8 cellular contexts compared by ENCODE assay signal in the genomic region with DNA sequence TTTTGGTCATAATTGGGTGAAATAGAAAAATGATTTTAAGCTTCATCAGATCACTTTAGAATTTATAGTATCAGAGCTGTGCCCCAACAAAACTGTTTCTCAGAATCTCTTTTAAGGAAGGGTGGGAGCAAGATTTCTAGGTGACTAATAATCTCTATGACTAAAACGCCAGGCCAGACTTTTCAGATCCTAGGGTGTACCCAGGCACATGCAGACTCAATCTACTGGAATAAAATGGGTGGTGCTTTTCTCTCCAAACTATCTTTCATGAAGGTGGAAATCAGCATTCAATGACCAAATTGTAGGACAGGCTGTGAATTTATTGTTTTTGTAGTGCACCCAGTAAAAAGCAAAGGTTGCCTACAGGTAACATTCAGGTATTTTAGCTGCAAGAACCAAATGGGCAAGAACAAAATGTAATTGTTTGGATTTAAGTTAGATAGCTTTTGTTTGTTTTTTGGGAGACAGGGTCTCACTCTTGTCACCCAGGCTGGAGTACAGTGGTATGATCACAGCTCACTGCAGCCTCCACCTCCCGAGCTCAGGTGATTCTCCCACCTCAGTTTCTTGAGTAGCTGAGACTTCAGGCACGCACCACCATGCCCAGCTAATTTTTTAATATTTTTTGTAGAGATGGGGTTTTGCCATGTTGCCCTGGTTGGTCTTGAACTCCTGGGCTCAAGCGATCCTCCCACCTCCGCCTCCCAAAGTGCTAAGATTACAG. TPM values are rescaled to one million over a fixed set of nuclear protein-coding genes. Genes with fewer than 3 reads are reported as not detected.
A peak's percentile ranks its signal among the peaks of the same experiment; 100 is the strongest.
DNase-seq lines count a peak whose midpoint lies in the region; ATAC-seq, FAIRE-seq and TF ChIP-seq lines count a peak whose summit lies in the region.

No MANE protein-coding gene starts in this region.

- peaks cover 28% of the 10 kb centered on the region for H3K4me1 ChIP-seq in PC-9 (replicated peaks; ENCODE audit: insufficient read depth)
- H3K4me1 ChIP-seq in H1 (replicated peaks in 1 of 4; ENCODE audit: control insufficient read depth in 3 of 4, insufficient read depth in 4 of 4, low read length in 3 of 4): peaks cover 0 to 10% (median 6%) of the 10 kb centered on the region in 4 experiments

- H3K14ac ChIP-seq in H1 (ENCODE audit: insufficient read length): no peak overlapping the region

- H3K4me2 ChIP-seq in PC-9 (peak overlapping the region; percentile 81), H1 (ENCODE audit: insufficient read depth in 1 of 2, low read depth in 2 of 2, low read length in 2 of 2) (peak overlapping the region; percentile 81 to 84)

- H3K27me3 ChIP-seq in PC-9 (ENCODE audit: insufficient read depth, low read depth) (no peaks in the 10 kb centered on the region), H1 (replicated peaks in 1 of 4; ENCODE audit: control insufficient read depth in 3 of 4, extremely low read depth in 1 of 4, insufficient read depth in 3 of 4, low read length in 3 of 4) (no peaks in the 10 kb centered on the region)

- peak overlapping the region; percentile 99 for H3K27ac Mint-ChIP-seq in osteocyte (ENCODE audit: unreplicated experiment)

- H2AFZ ChIP-seq in PC-9: peak overlapping the region; percentile 87; the same call in 1 of the 2 replicates
- no peak overlapping the region for H2AFZ ChIP-seq in H1 (ENCODE audit: low read length)

- DNase-seq in EH (ENCODE audit: low read depth): peak; percentile 42
- DNase-seq in PC-9: peak in 1 of 2 experiments; percentile 73
- DNase-seq in H1 (ENCODE audit: low read depth in 1 of 2, low spot score in 2 of 2): no peak
- no peak for DNase-seq in osteocyte (ENCODE audit: extremely low spot score, unreplicated experiment)
- DNase-seq in NCI-H226: no peak
- no peak for DNase-seq in NCI-H446 (lab: John Stamatoyannopoulos, UW)
- DNase-seq in NCI-H510A (lab: John Stamatoyannopoulos, UW): no peak

- BruUV-seq in PC-9 (replicated peaks; lab: Mats Ljungman, UMichigan): no TSS peak

- no peak for TF ChIP-seq POLR2A in H1 (IDR thresholded peaks at IDR 0.05; ENCODE audit: control extremely low read depth in 1 of 2, low read depth in 2 of 2, low read length in 2 of 2)

- H3K23me2 ChIP-seq in H1 (ENCODE audit: low read depth, low read length): no peaks in the 10 kb centered on the region

- no peak for ATAC-seq in GM19035 (IDR thresholded peaks at IDR 0.05; ENCODE audit: unreplicated experiment)

- H3K27ac ChIP-seq in PC-9: peak overlapping the region; percentile 92
- H3K27ac ChIP-seq in H1 (ENCODE audit: low read depth, low read length): no peak overlapping the region

- H3K23ac ChIP-seq in H1 (ENCODE audit: insufficient read length): no peak overlapping the region

- H3K79me1 ChIP-seq in H1 (ENCODE audit: low read depth, low read length): peaks cover 8% of the 10 kb centered on the region

- H3K36me3 ChIP-seq in PC-9 (ENCODE audit: low read depth) (peaks cover 21% of the 10 kb centered on the region; the same call in 1 of the 2 replicates), H1 (ENCODE audit: control insufficient read depth in 2 of 4, insufficient read depth in 4 of 4, low read length in 3 of 4) (no peaks in the 10 kb centered on the region)

- peak overlapping the region in 1 of 4 experiments; percentile 23; a peak in 2 of 7 replicates for H3K9ac ChIP-seq in H1 (replicated peaks in 1 of 4; ENCODE audit: extremely low read depth in 1 of 4, low read depth in 3 of 4, low read length in 3 of 4)

- CTCF ChIA-PET in PC-9 (lab: Charles Lee) (interaction anchor here (0.6 to 0.9 kb wide), 3 partner anchors 40 to 235 kb away, joined by 4 read pairs; no protein-coding TSS in a partner anchor), H1 (lab: Charles Lee; ENCODE audit: partially characterized antibody) (interaction anchor here (0.6 to 1.4 kb wide), 4 partner anchors 32 to 819 kb away, joined by 3 read pairs; no protein-coding TSS in a partner anchor)

- no peak overlapping the region for H3K4ac ChIP-seq in H1 (replicated peaks; ENCODE audit: insufficient read length, low read depth, low read length)

- TF ChIP-seq EP300 in H1 (IDR thresholded peaks at IDR 0.05; ENCODE audit: borderline replicate concordance in 1 of 2, low read depth in 2 of 2, low read length in 2 of 2): no peak

- peaks cover 10% of the 10 kb centered on the region; the same call in 1 of the 2 replicates for H4K20me1 ChIP-seq in PC-9 (ENCODE audit: insufficient read depth)
- H4K20me1 ChIP-seq in H1 (replicated peaks in 1 of 2; ENCODE audit: control insufficient read depth in 1 of 2, insufficient read depth in 2 of 2, low read length in 2 of 2): peaks cover 0 to 7% of the 10 kb centered on the region in 2 experiments

- peak overlapping the region; percentile 90 for H3K4me3 Mint-ChIP-seq in osteocyte (ENCODE audit: unreplicated experiment)

- FAIRE-seq in H1 (lab: Jason Lieb, UNC): no peak

- H3K9me3 Mint-ChIP-seq in osteocyte (ENCODE audit: unreplicated experiment): no peaks in the 10 kb centered on the region

- peaks cover 5% of the 10 kb centered on the region for H3K36me3 Mint-ChIP-seq in osteocyte (ENCODE audit: unreplicated experiment)

- POLR2A ChIA-PET in PC-9 (lab: Charles Lee; ENCODE audit: unreplicated experiment): interaction anchor here (0.6 kb wide), 2 partner anchors 136 to 345 kb away, joined by 3 read pairs; no protein-coding TSS in a partner anchor
- POLR2A ChIA-PET in H1 (lab: Charles Lee; ENCODE audit: partially characterized antibody): interaction anchor here (0.8 to 2.5 kb wide), 4 partner anchors 8 to 154 kb away, joined by 3 to 9 read pairs (median 4); partner anchors contain the start of gene DYNC1H1

- no peak overlapping the region for H4K91ac ChIP-seq in H1 (replicated peaks; ENCODE audit: insufficient read length, low read length)

- H3K27me3 Mint-ChIP-seq in osteocyte (ENCODE audit: unreplicated experiment): no peaks in the 10 kb centered on the region

- no peak overlapping the region for H2BK15ac ChIP-seq in H1 (ENCODE audit: low read length)

- no peak overlapping the region for H3K18ac ChIP-seq in H1 (ENCODE audit: extremely low read depth, low read length)

- H3K4me3 ChIP-seq in PC-9 (peak overlapping the region; percentile 62), H1 (ENCODE audit: extremely low read depth in 1 of 4, insufficient read depth in 2 of 4, low read depth in 3 of 4, low read length in 4 of 4) (peak overlapping the region; percentile 31 to 94 (median 85))

- H3F3A ChIP-seq in PC-9 (ENCODE audit: insufficient read depth, low read depth): peaks cover 34% of the 10 kb centered on the region

- no peak overlapping the region for H3K56ac ChIP-seq in H1 (replicated peaks; ENCODE audit: insufficient read length, low read depth, low read length)

- H3K9me3 ChIP-seq in PC-9 (ENCODE audit: insufficient read depth, low read depth): no peaks in the 10 kb centered on the region
- no peaks in the 10 kb centered on the region for H3K9me3 ChIP-seq in H1 (ENCODE audit: insufficient read depth in 2 of 2, low read depth in 1 of 2, low read length in 1 of 2)

- no peak overlapping the region for H2AK5ac ChIP-seq in H1 (ENCODE audit: low read depth, low read length)

- no peak overlapping the region for H2BK20ac ChIP-seq in H1 (ENCODE audit: low read length)

- peaks cover 35% of the 10 kb centered on the region for H3K4me1 Mint-ChIP-seq in osteocyte (ENCODE audit: unreplicated experiment)

- intact Hi-C loops in PC-9 (cut with micrococcal nuclease; ENCODE audit: unreplicated experiment): loop anchor here (1.0 to 5.0 kb wide), 4 partner anchors 9 to 136 kb away; no protein-coding TSS in a partner anchor

- H2BK5ac ChIP-seq in H1 (ENCODE audit: low read depth, low read length): no peak overlapping the region

- peaks cover 64% of the 10 kb centered on the region for H3K79me2 ChIP-seq in PC-9 (ENCODE audit: low read depth)
- H3K79me2 ChIP-seq in H1 (ENCODE audit: control insufficient read depth in 1 of 2, insufficient read depth in 2 of 2, low read length in 2 of 2): peaks cover 18 to 57% of the 10 kb centered on the region in 2 experiments

- H3K9me2 ChIP-seq in PC-9 (ENCODE audit: insufficient read depth): no peaks in the 10 kb centered on the region

- WGBS in H1 (ENCODE audit: extremely low coverage in 1 of 2, insufficient coverage in 1 of 2, insufficient read length in 1 of 2, insufficient replicate concordance in 2 of 2, low coverage in 1 of 2, low lambda C conversion rate in 2 of 2, missing lambda C conversion rate in 1 of 2), 2 experiments: 85% methylated on average over 5 of the region's 5 CpGs; no CpG with 5 or more reads in 1 of the 2 experiments

- no peak overlapping the region for H2BK12ac ChIP-seq in H1 (ENCODE audit: low read depth, low read length)

- H4K8ac ChIP-seq in H1 (ENCODE audit: extremely low read depth, insufficient read depth, low read length): no peak overlapping the region

- H4K5ac ChIP-seq in H1 (ENCODE audit: insufficient read length, low read depth, low read length): no peak overlapping the region

- H2BK120ac ChIP-seq in H1 (replicated peaks; ENCODE audit: low read depth, low read length): no peak overlapping the region

- TF ChIP-seq RAD21 in H1 (IDR thresholded peaks at IDR 0.05 in 1 of 2, conservative IDR thresholded peaks at IDR 0.05 in 1 of 2; ENCODE audit: low read depth in 2 of 2, low read length in 2 of 2): no peak

- no peak for TF ChIP-seq CTCF in PC-9 (conservative IDR thresholded peaks at IDR 0.05)
- TF ChIP-seq CTCF in H1 (IDR thresholded peaks at IDR 0.05; ENCODE audit: control extremely low read depth in 1 of 3, insufficient read depth in 1 of 3, low read depth in 1 of 3, low read length in 3 of 3): no peak
- no peak for TF ChIP-seq CTCF in osteocyte (IDR thresholded peaks at IDR 0.05)

TF ChIP-seq in H1, 55 proteins besides CTCF, POLR2A, EP300 and RAD21 (continues in another document):
- TF ChIP-seq CBX8 (IDR thresholded peaks at IDR 0.05; ENCODE audit: borderline replicate concordance, low read depth, low read length): no peak
- TF ChIP-seq SIN3A (conservative IDR thresholded peaks at IDR 0.05 in 1 of 2, IDR thresholded peaks at IDR 0.05 in 1 of 2; ENCODE audit: low read depth in 1 of 2, low read length in 2 of 2): no peak
- TF ChIP-seq POU5F1 (IDR thresholded peaks at IDR 0.05; ENCODE audit: low read depth, low read length): no peak
- no peak for TF ChIP-seq BCL11A (IDR thresholded peaks at IDR 0.05; ENCODE audit: low read depth in 2 of 2, low read length in 2 of 2)

RNA-seq across cellular contexts. Expression of gene PPP2R5C, which starts 49.5 kb away (rescaled TPM):
- 301 and 401 TPM in 2 replicates for total RNA-seq in PC-9 (2021)
- 95.9 and 102 TPM in 2 replicates for total RNA-seq in H1 (2021; fragmentation: NEBNext Ultra II Directional; extraction: Animal tissue kit (Norgen Biotek cat#: 25700))
- polyA plus RNA-seq in H1 (2011; rRNA removed): 35.1 and 49.6 TPM in 2 replicates
- polyA plus RNA-seq in H1 (2011; cell fraction: cytosol; rRNA removed): 51.3 TPM
- polyA plus RNA-seq in H1 (2011; cell fraction: nucleus; rRNA removed): 44.9 TPM
- 47.5 to 73.4 TPM (median 53.6 TPM) in 4 replicates for polyA plus RNA-seq in H1 (2012, experiment 1 of 2)
- polyA plus RNA-seq in H1 (2012, experiment 2 of 2): 17.1 TPM
- polyA plus RNA-seq in H1 (2013, experiment 1 of 2): 145 TPM
- polyA plus RNA-seq in H1 (2013, experiment 2 of 2): 143 TPM
- 86.1 and 102 TPM in 2 replicates for polyA minus RNA-seq in H1 (2011; rRNA and poly(A)+ RNA removed)
- 44.5 TPM for polyA minus RNA-seq in H1 (2011; cell fraction: cytosol; rRNA and poly(A)+ RNA removed)
- 73.2 TPM for polyA minus RNA-seq in H1 (2011; cell fraction: nucleus; rRNA and poly(A)+ RNA removed)
- total RNA-seq in osteocyte: 115 and 116 TPM in 2 replicates
